25 cellular contexts compared by ENCODE assay signal in genomic region chr5:118628672-118629354, GRCh38.
DNase-seq lines count a peak whose midpoint lies in the region; ATAC-seq and TF ChIP-seq lines count a peak whose summit lies in the region.
"Had no signal": no experiment of that assay in that cellular context is flagged by ENCODE, and none has a peak within 500 bp of the region (broad histone marks: within the 10 kb centered on the region; RNA-seq: fewer than 3 reads in every experiment).

No MANE protein-coding gene starts in this region.

- H3K9me3 ChIP-seq in endodermal cell (ENCODE audit: control insufficient read depth, low read length) = peaks cover 3% of the 10 kb centered on the region
- peaks cover 0 to 4% of the 10 kb centered on the region in 2 donors for H3K9me3 ChIP-seq in transverse colon
- H3K9me3 ChIP-seq: ovary, SJSA1 had no signal

- in situ Hi-C loops in transverse colon (cut with MboI; ENCODE audit: low pct_ligation_motif_present in 1 of 4, low pct_unique_long_range_greater_than_20kb in 1 of 4, low sequenced_read_pairs in 3 of 4) = no loop called here

- intact Hi-C loops in transverse colon (cut with DNase I; ENCODE audit: low total_unique reads) = no loop called here
- intact Hi-C loops in activated naive CD4-positive, alpha-beta T cell treated with anti-CD3 and anti-CD28 coated beads for 36 hours (cut with micrococcal nuclease) = no loop called here

- no peak for TF ChIP-seq POLR2A in transverse colon (IDR thresholded peaks at IDR 0.05)

- H3K4me1 ChIP-seq in endodermal cell (ENCODE audit: control insufficient read depth, insufficient read depth, low read length) (no peaks in the 10 kb centered on the region), transverse colon (no peaks in the 10 kb centered on the region)
- H3K4me1 ChIP-seq: SJSA1 had no signal

- no peak overlapping the region for H3K9ac ChIP-seq in endodermal cell (ENCODE audit: extremely low read depth, low read length, poor library complexity, severe bottlenecking)

- H3K4me3 Mint-ChIP-seq in endodermal cell = no peak overlapping the region
- H3K4me3 Mint-ChIP-seq in neural crest cell = no peak overlapping the region
- H3K4me3 Mint-ChIP-seq in activated naive CD4-positive, alpha-beta T cell treated with anti-CD3 and anti-CD28 coated beads for 36 hours = no peak overlapping the region
- no peak overlapping the region for H3K4me3 Mint-ChIP-seq in naive thymus-derived CD8-positive, alpha-beta T cell
- H3K4me3 Mint-ChIP-seq: activated naive CD4-positive, alpha-beta T cell treated with anti-CD3 and anti-CD28 coated beads, Interleukin-2, amount 10 ng/mL, durations not matched to agents 7 days and 5 days; CD8-positive, alpha-beta memory T cell had no signal

- DNase-seq in GM04504 (ENCODE audit: low read depth) (peak; percentile 3), NCI-H69 (lab: John Stamatoyannopoulos, UW) (peak; percentile 19), endodermal cell (peak; percentile 67), neural crest cell (ENCODE audit: low read depth, low spot score) (no peak), transverse colon (no peak)
- DNase-seq in stimulated activated CD8-positive, alpha-beta memory T cell treated with anti-CD3 and anti-CD28 coated beads, Interleukin-4, amount 100 ng/mL, for 48 hours = no peak
- DNase-seq in activated naive CD4-positive, alpha-beta T cell treated with anti-CD3 and anti-CD28 coated beads for 36 hours = no peak
- no peak for DNase-seq in naive thymus-derived CD8-positive, alpha-beta T cell
- DNase-seq: activated CD4-positive, alpha-beta T cell treated with anti-CD3 and anti-CD28 coated beads for 4 hours; activated naive CD4-positive, alpha-beta T cell treated with anti-CD3 and anti-CD28 coated beads, Interleukin-2, amount 10 ng/mL, durations not matched to agents 7 days and 5 days; activated T-cell treated with anti-CD3 and anti-CD28 coated beads, Interleukin-2, amount 50 U/mL, for 48 hours; aorta; CD8-positive, alpha-beta memory T cell; cerebellar nuclear complex; DMS153; erythroblast; foreskin melanocyte; GDM1; Kasumi-1; NCI-H2029 treated with DMSO at 0.1 percent for 48 hours; NCI-H446 treated with DMSO at 0.1 percent for 48 hours; NK-92 treated with Interleukin-12 subunit alpha and Interleukin-12 subunit beta, amount 100 ng/mL, for 24 hours; ovary had no signal

- TF ChIP-seq CTCF in endodermal cell (conservative IDR thresholded peaks at IDR 0.05) (no peak), neural crest cell (conservative IDR thresholded peaks at IDR 0.05) (no peak), transverse colon (IDR thresholded peaks at IDR 0.05) (no peak)

- no peaks in the 10 kb centered on the region for H3K27me3 ChIP-seq in endodermal cell (ENCODE audit: control insufficient read depth, insufficient read depth, low read length, poor library complexity, severe bottlenecking)
- no peaks in the 10 kb centered on the region for H3K27me3 ChIP-seq in transverse colon
- H3K27me3 ChIP-seq: ovary, SJSA1 had no signal

- H3K27ac Mint-ChIP-seq in endodermal cell (peak overlapping the region; percentile 20), neural crest cell (ENCODE audit: unreplicated experiment) (peak overlapping the region; percentile 97)
- no peak overlapping the region for H3K27ac Mint-ChIP-seq in activated naive CD4-positive, alpha-beta T cell treated with anti-CD3 and anti-CD28 coated beads for 36 hours
- no peak overlapping the region for H3K27ac Mint-ChIP-seq in naive thymus-derived CD8-positive, alpha-beta T cell
- H3K27ac Mint-ChIP-seq: activated naive CD4-positive, alpha-beta T cell treated with anti-CD3 and anti-CD28 coated beads, Interleukin-2, amount 10 ng/mL, durations not matched to agents 7 days and 5 days; CD8-positive, alpha-beta memory T cell had no signal

- CTCF ChIA-PET in activated naive CD4-positive, alpha-beta T cell treated with anti-CD3 and anti-CD28 coated beads for 36 hours (lab: Charles Lee) = no interaction called here

- H3K4me3 ChIP-seq in endodermal cell (ENCODE audit: low read length) (no peak overlapping the region), transverse colon (no peak overlapping the region)
- H3K4me3 ChIP-seq: ovary, SJSA1 had no signal

- POLR2A ChIA-PET in naive thymus-derived CD8-positive, alpha-beta T cell (lab: Charles Lee) = no interaction called here

- H3K36me3 ChIP-seq in endodermal cell (ENCODE audit: control insufficient read depth, insufficient read depth, low read length) (no peaks in the 10 kb centered on the region), transverse colon (no peaks in the 10 kb centered on the region)
- H3K36me3 ChIP-seq: ovary, SJSA1 had no signal

- H3K4me1 Mint-ChIP-seq in endodermal cell (peaks cover 6% of the 10 kb centered on the region), neural crest cell (peaks cover 12% of the 10 kb centered on the region)
- no peaks in the 10 kb centered on the region for H3K4me1 Mint-ChIP-seq in activated naive CD4-positive, alpha-beta T cell treated with anti-CD3 and anti-CD28 coated beads for 36 hours (ENCODE audit: low read depth)
- no peaks in the 10 kb centered on the region for H3K4me1 Mint-ChIP-seq in naive thymus-derived CD8-positive, alpha-beta T cell
- H3K4me1 Mint-ChIP-seq: activated naive CD4-positive, alpha-beta T cell treated with anti-CD3 and anti-CD28 coated beads, Interleukin-2, amount 10 ng/mL, durations not matched to agents 7 days and 5 days; CD8-positive, alpha-beta memory T cell had no signal

- WGBS in endodermal cell (ENCODE audit: insufficient coverage in 1 of 2, insufficient read length in 1 of 2), 2 experiments = 72 to 86% methylated on average over 1 to 4 of the region's 4 CpGs
- WGBS in transverse colon (ENCODE audit: low coverage in 1 of 2), 2 donors = 57 to 58% methylated on average over 4 of the region's 4 CpGs

- ATAC-seq in naive thymus-derived CD8-positive, alpha-beta T cell = no peak
- ATAC-seq: Panc1 had no signal

- H3K9me3 Mint-ChIP-seq in endodermal cell = peaks cover 3% of the 10 kb centered on the region
- peaks cover 12% of the 10 kb centered on the region for H3K9me3 Mint-ChIP-seq in neural crest cell
- no peaks in the 10 kb centered on the region for H3K9me3 Mint-ChIP-seq in activated naive CD4-positive, alpha-beta T cell treated with anti-CD3 and anti-CD28 coated beads for 36 hours
- H3K9me3 Mint-ChIP-seq in naive thymus-derived CD8-positive, alpha-beta T cell = peaks cover 0 to 27% (median 4%) of the 10 kb centered on the region in 9 donors

- no peak overlapping the region for H3K27ac ChIP-seq in endodermal cell (ENCODE audit: low read depth, low read length)
- no peak overlapping the region for H3K27ac ChIP-seq in transverse colon
- H3K27ac ChIP-seq: ovary, SJSA1 had no signal

- TF ChIP-seq EP300 in transverse colon (IDR thresholded peaks at IDR 0.05; ENCODE audit: low read depth) = no peak

- H3K27me3 Mint-ChIP-seq in endodermal cell (ENCODE audit: insufficient read depth) (no peaks in the 10 kb centered on the region), neural crest cell (ENCODE audit: low read depth) (no peaks in the 10 kb centered on the region)
- no peaks in the 10 kb centered on the region for H3K27me3 Mint-ChIP-seq in activated naive CD4-positive, alpha-beta T cell treated with anti-CD3 and anti-CD28 coated beads for 36 hours (ENCODE audit: low read depth)
- peaks cover 0 to 6% (median 0%) of the 10 kb centered on the region in 5 donors for H3K27me3 Mint-ChIP-seq in naive thymus-derived CD8-positive, alpha-beta T cell
- H3K27me3 Mint-ChIP-seq: activated naive CD4-positive, alpha-beta T cell treated with anti-CD3 and anti-CD28 coated beads, Interleukin-2, amount 10 ng/mL, durations not matched to agents 7 days and 5 days; CD8-positive, alpha-beta memory T cell had no signal

- H3K36me3 Mint-ChIP-seq in endodermal cell (ENCODE audit: low read depth) = no peaks in the 10 kb centered on the region
- no peaks in the 10 kb centered on the region for H3K36me3 Mint-ChIP-seq in neural crest cell (ENCODE audit: low read depth)
- no peaks in the 10 kb centered on the region for H3K36me3 Mint-ChIP-seq in activated naive CD4-positive, alpha-beta T cell treated with anti-CD3 and anti-CD28 coated beads for 36 hours (ENCODE audit: low read depth)
- no peaks in the 10 kb centered on the region for H3K36me3 Mint-ChIP-seq in naive thymus-derived CD8-positive, alpha-beta T cell
- H3K36me3 Mint-ChIP-seq: activated naive CD4-positive, alpha-beta T cell treated with anti-CD3 and anti-CD28 coated beads, Interleukin-2, amount 10 ng/mL, durations not matched to agents 7 days and 5 days; CD8-positive, alpha-beta memory T cell had no signal

Comparison
In these comparisons a context has a peak if more than half of its experiments do, and no peak if none do; other contexts are left out.
1. DNase-seq: peak in GM04504 (single experiment), NCI-H69 (single experiment) and endodermal cell (single experiment); none in neural crest cell (single experiment), transverse colon (single experiment), stimulated activated CD8-positive, alpha-beta memory T cell treated with anti-CD3 and anti-CD28 coated beads, Interleukin-4, amount 100 ng/mL, for 48 hours (single experiment), activated naive CD4-positive, alpha-beta T cell treated with anti-CD3 and anti-CD28 coated beads for 36 hours (single experiment) and naive thymus-derived CD8-positive, alpha-beta T cell (0 of 10).
2. H3K27ac Mint-ChIP-seq: peak in endodermal cell (single experiment) and neural crest cell (single experiment); none in activated naive CD4-positive, alpha-beta T cell treated with anti-CD3 and anti-CD28 coated beads for 36 hours (single experiment) and naive thymus-derived CD8-positive, alpha-beta T cell (0 of 10).